Comparison of ENCODE assay signal across 10 cellular contexts in the genomic region with DNA sequence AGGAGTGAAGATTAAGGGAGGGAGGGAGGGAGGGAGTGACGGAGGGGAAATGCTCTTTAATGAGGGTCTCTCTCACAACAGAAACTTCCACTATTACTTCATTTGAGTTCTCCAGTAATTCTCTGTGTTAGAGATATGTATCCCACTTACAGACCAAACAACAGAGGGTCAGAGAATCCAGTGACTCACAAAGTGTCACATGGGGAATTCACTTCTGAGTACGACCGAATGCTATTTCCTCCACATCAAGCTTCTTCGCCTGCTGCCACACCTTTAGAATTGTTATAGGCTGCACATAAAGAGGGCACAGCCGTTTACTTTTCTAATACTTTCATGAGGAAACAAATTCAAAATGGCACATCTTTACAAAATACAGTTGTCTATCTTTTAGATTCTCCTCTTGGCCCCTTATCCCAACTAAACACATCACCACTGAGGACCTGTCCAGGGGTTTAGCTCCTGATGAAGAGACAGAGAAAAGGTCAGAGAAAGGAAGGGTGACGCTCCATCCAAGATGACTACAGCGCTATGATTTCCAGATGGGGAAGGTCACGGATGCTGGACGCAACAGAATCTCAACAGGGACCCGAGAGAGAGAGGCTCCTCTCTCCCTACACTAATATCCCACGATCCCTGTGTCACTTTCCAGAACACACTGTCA.
DNase-seq lines count a peak whose midpoint lies in the region; ATAC-seq and TF ChIP-seq lines count a peak whose summit lies in the region.
"Had no signal": no experiment of that assay in that cellular context is flagged by ENCODE, and none has a peak within 500 bp of the region (broad histone marks: within the 10 kb centered on the region; RNA-seq: fewer than 3 reads in every experiment).

No MANE protein-coding gene starts in this region.

- H3K27me3 ChIP-seq in ACC112 (ENCODE audit: insufficient read depth, low read length) (no peaks in the 10 kb centered on the region), HUES48 (ENCODE audit: control insufficient read depth, insufficient read depth, low read length) (no peaks in the 10 kb centered on the region)

- H3K27ac Mint-ChIP-seq in immature natural killer cell: peak overlapping the region in 3 of 6 donors; percentile 11 to 69 (median 51)

- no peaks in the 10 kb centered on the region for H3K36me3 Mint-ChIP-seq in immature natural killer cell

- H3K27me3 Mint-ChIP-seq in immature natural killer cell (ENCODE audit: low read depth in 3 of 3): peaks cover 0 to 5% (median 4%) of the 10 kb centered on the region in 3 donors

- TF ChIP-seq CTCF in mucosa of descending colon (IDR thresholded peaks at IDR 0.05): no peak

- H3K9me3 ChIP-seq in HUES48 (ENCODE audit: control insufficient read depth, insufficient read depth, low read length) (no peaks in the 10 kb centered on the region), mucosa of descending colon (no peaks in the 10 kb centered on the region)

- H3K9me3 Mint-ChIP-seq in immature natural killer cell: no peaks in the 10 kb centered on the region

- peak overlapping the region; percentile 36; the same call in 1 of the 2 replicates for H3K27ac ChIP-seq in ACC112 (ENCODE audit: low read depth, low read length)
- H3K27ac ChIP-seq in HUES48 (ENCODE audit: low read depth, low read length): peak overlapping the region; percentile 84

- intact Hi-C loops in mucosa of descending colon (cut with DNase I, micrococcal nuclease): no loop called here

- ATAC-seq in mucosa of descending colon (peak; percentile 46), GM18502 (IDR thresholded peaks at IDR 0.05; ENCODE audit: poor library complexity, unreplicated experiment) (no peak), GM18520 (IDR thresholded peaks at IDR 0.05; ENCODE audit: unreplicated experiment) (no peak), GM19351 (IDR thresholded peaks at IDR 0.05; ENCODE audit: unreplicated experiment) (no peak)

- H3K4me3 Mint-ChIP-seq in immature natural killer cell: no peak overlapping the region

- H3K79me2 ChIP-seq in ACC112 (ENCODE audit: control insufficient read depth, insufficient read depth, low read length, unreplicated experiment): no peaks in the 10 kb centered on the region

- H3K4me3 ChIP-seq in ACC112 (ENCODE audit: low read depth, low read length): no peak overlapping the region; the same call in 1 of the 2 replicates
- no peak overlapping the region for H3K4me3 ChIP-seq in HUES48 (ENCODE audit: low read depth, low read length)
- H3K4me3 ChIP-seq in mucosa of descending colon: no peak overlapping the region

- peaks cover 78 to 84% of the 10 kb centered on the region in 2 donors for H3K4me1 Mint-ChIP-seq in immature natural killer cell

- DNase-seq in dermis blood vessel endothelial cell (peak; percentile 95), mucosa of descending colon (no peak), immature natural killer cell (no peak)
- DNase-seq: anterior cingulate cortex, COR-L47 had no signal

- peaks cover 25% of the 10 kb centered on the region for H3K4me1 ChIP-seq in ACC112 (ENCODE audit: control insufficient read depth, insufficient read depth, low read length, unreplicated experiment)
- H3K4me1 ChIP-seq in HUES48 (ENCODE audit: control insufficient read depth, insufficient read depth, low read length): peaks cover 64% of the 10 kb centered on the region
- peaks cover 22% of the 10 kb centered on the region for H3K4me1 ChIP-seq in mucosa of descending colon (ENCODE audit: low read depth)

- H3K36me3 ChIP-seq in ACC112 (ENCODE audit: insufficient read depth, low read length) (no peaks in the 10 kb centered on the region), HUES48 (ENCODE audit: control insufficient read depth, insufficient read depth, low read length) (no peaks in the 10 kb centered on the region), mucosa of descending colon (ENCODE audit: low read depth) (no peaks in the 10 kb centered on the region)

- H3K9ac ChIP-seq in HUES48 (ENCODE audit: low read depth, low read length): no peak overlapping the region

- no peak overlapping the region for H2AFZ ChIP-seq in ACC112 (ENCODE audit: low read length, unreplicated experiment)
